ENCODE assay signal across 21 cellular contexts in the genomic region with DNA sequence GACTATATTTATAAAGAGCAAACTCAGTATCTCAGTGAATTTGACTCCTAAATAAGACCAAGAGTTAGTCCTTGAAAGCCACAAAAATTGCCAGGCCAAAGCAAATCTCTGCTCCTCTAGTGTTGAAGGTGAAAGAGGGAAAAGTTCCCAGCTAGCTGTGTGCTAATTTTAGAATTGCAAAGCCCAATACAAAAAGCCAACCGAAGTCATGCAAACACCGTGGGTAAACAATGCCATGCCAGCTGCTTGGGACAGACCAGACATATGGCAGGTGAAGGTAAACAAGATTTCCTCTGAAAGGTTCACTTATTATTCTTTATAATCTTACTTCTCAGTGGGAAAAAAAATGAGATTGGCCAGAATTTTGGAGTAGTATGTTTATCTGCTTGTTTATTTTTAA.
DNase-seq lines count a peak whose midpoint lies in the region; ATAC-seq lines count a peak whose summit lies in the region.
"Had no signal": no experiment of that assay in that cellular context is flagged by ENCODE, and none has a peak within 500 bp of the region (broad histone marks: within the 10 kb centered on the region; RNA-seq: fewer than 3 reads in every experiment).

No MANE protein-coding gene starts in this region.

- peaks cover 4% of the 10 kb centered on the region for H3K27me3 Mint-ChIP-seq in activated T-helper 2 cell treated with anti-CD3 and anti-CD28 coated beads, Interferon-gamma antibody, Interleukin-2, Interleukin-4, amounts not matched to agents 10 μg/mL and 5 μg/mL and 100 μg/mL, durations not matched to agents 14 hours and 24 hours and 36 hours (ENCODE audit: low read depth)

- no peaks in the 10 kb centered on the region for H3K4me1 Mint-ChIP-seq in activated T-helper 2 cell treated with anti-CD3 and anti-CD28 coated beads, Interferon-gamma antibody, Interleukin-2, Interleukin-4, amounts not matched to agents 10 μg/mL and 5 μg/mL and 100 μg/mL, durations not matched to agents 14 hours and 24 hours and 36 hours (ENCODE audit: low read depth)
- H3K4me1 Mint-ChIP-seq: CD8-positive, alpha-beta memory T cell; memory B cell; stimulated activated naive CD8-positive, alpha-beta T cell treated with anti-CD3 and anti-CD28 coated beads, Interleukin-15, amount 100 ng/mL, for 72 hours had no signal

- intact Hi-C loops in left ventricle myocardium superior (cut with micrococcal nuclease): no loop called here
- intact Hi-C loops in activated T-helper 2 cell treated with anti-CD3 and anti-CD28 coated beads, Interferon-gamma antibody, Interleukin-2, Interleukin-4, amounts not matched to agents 10 μg/mL and 5 μg/mL and 100 μg/mL, durations not matched to agents 14 hours and 24 hours and 36 hours (cut with micrococcal nuclease): no loop called here

- no peak overlapping the region for H3K27ac Mint-ChIP-seq in activated T-helper 2 cell treated with anti-CD3 and anti-CD28 coated beads, Interferon-gamma antibody, Interleukin-2, Interleukin-4, amounts not matched to agents 10 μg/mL and 5 μg/mL and 100 μg/mL, durations not matched to agents 14 hours and 24 hours and 36 hours
- H3K27ac Mint-ChIP-seq: activated naive CD4-positive, alpha-beta T cell treated with anti-CD3 and anti-CD28 coated beads, Interleukin-2, amount 50 U/mL, for 72 hours; CD8-positive, alpha-beta memory T cell; memory B cell; naive thymus-derived CD4-positive, alpha-beta T cell; stimulated activated naive CD8-positive, alpha-beta T cell treated with anti-CD3 and anti-CD28 coated beads, Interleukin-15, amount 100 ng/mL, for 72 hours had no signal

- peak; percentile 73 for ATAC-seq in left ventricle myocardium superior
- ATAC-seq: activated naive CD4-positive, alpha-beta T cell treated with anti-CD3 and anti-CD28 coated beads, Interleukin-2, amount 50 U/mL, for 72 hours; naive thymus-derived CD4-positive, alpha-beta T cell; Panc1; stimulated activated naive CD8-positive, alpha-beta T cell treated with anti-CD3 and anti-CD28 coated beads, Interleukin-15, amount 100 ng/mL, for 72 hours had no signal

- no peaks in the 10 kb centered on the region for H3K9me3 Mint-ChIP-seq in activated T-helper 2 cell treated with anti-CD3 and anti-CD28 coated beads, Interferon-gamma antibody, Interleukin-2, Interleukin-4, amounts not matched to agents 10 μg/mL and 5 μg/mL and 100 μg/mL, durations not matched to agents 14 hours and 24 hours and 36 hours

- DNase-seq in DMS153 treated with DMSO at 0.1 percent for 48 hours (lab: John Stamatoyannopoulos, UW; ENCODE audit: unreplicated experiment): peak; percentile 52
- DNase-seq in NCI-H1417 (lab: John Stamatoyannopoulos, UW): peak in 2 of 3 experiments; percentile 39 to 81
- DNase-seq in NCI-H526 treated with DMSO at 0.1 percent for 48 hours (lab: John Stamatoyannopoulos, UW): peak; percentile 46
- no peak for DNase-seq in left ventricle myocardium superior
- DNase-seq in cerebellar nuclear complex (lab: John Stamatoyannopoulos, UW): no peak
- no peak for DNase-seq in amniotic stem cell (lab: John Stamatoyannopoulos, UW)
- no peak for DNase-seq in NOMO-1 treated with DMSO at 0.1 percent for 48 hours (lab: John Stamatoyannopoulos, UW; ENCODE audit: unreplicated experiment)
- DNase-seq in activated T-helper 2 cell treated with anti-CD3 and anti-CD28 coated beads, Interferon-gamma antibody, Interleukin-2, Interleukin-4, amounts not matched to agents 10 μg/mL and 5 μg/mL and 100 μg/mL, durations not matched to agents 14 hours and 24 hours and 36 hours (ENCODE audit: low spot score): no peak
- DNase-seq: activated CD8-positive, alpha-beta memory T cell treated with anti-CD3 and anti-CD28 coated beads for 24 hours; activated T-cell treated with anti-CD3 and anti-CD28 coated beads, Interleukin-2, amount 50 U/mL, for 48 hours; CD8-positive, alpha-beta memory T cell; cortex of kidney; MV-4-11; naive thymus-derived CD4-positive, alpha-beta T cell; stimulated activated CD4-positive, alpha-beta T cell treated with anti-CD3 and anti-CD28 coated beads, Interleukin-4, amount 100 ng/mL, for 1 hour; stimulated activated naive CD8-positive, alpha-beta T cell treated with anti-CD3 and anti-CD28 coated beads, Interleukin-15, amount 100 ng/mL, for 72 hours; T1000; trophoblast cell had no signal

- H3K36me3 Mint-ChIP-seq in activated T-helper 2 cell treated with anti-CD3 and anti-CD28 coated beads, Interferon-gamma antibody, Interleukin-2, Interleukin-4, amounts not matched to agents 10 μg/mL and 5 μg/mL and 100 μg/mL, durations not matched to agents 14 hours and 24 hours and 36 hours (ENCODE audit: low read depth): no peaks in the 10 kb centered on the region
- H3K36me3 Mint-ChIP-seq: CD8-positive, alpha-beta memory T cell; naive thymus-derived CD4-positive, alpha-beta T cell had no signal

- no peak overlapping the region for H3K4me3 Mint-ChIP-seq in activated T-helper 2 cell treated with anti-CD3 and anti-CD28 coated beads, Interferon-gamma antibody, Interleukin-2, Interleukin-4, amounts not matched to agents 10 μg/mL and 5 μg/mL and 100 μg/mL, durations not matched to agents 14 hours and 24 hours and 36 hours (ENCODE audit: low read depth)
- H3K4me3 Mint-ChIP-seq: CD8-positive, alpha-beta memory T cell; memory B cell; naive thymus-derived CD4-positive, alpha-beta T cell; stimulated activated naive CD8-positive, alpha-beta T cell treated with anti-CD3 and anti-CD28 coated beads, Interleukin-15, amount 100 ng/mL, for 72 hours had no signal

Comparison
In these comparisons a context has a peak if more than half of its experiments do, and no peak if none do; other contexts are left out.
1. DNase-seq: peak in DMS153 treated with DMSO at 0.1 percent for 48 hours (single experiment), NCI-H1417 (2 of 3) and NCI-H526 treated with DMSO at 0.1 percent for 48 hours (single experiment); none in left ventricle myocardium superior (single experiment), cerebellar nuclear complex (0 of 2), amniotic stem cell (single experiment), NOMO-1 treated with DMSO at 0.1 percent for 48 hours (single experiment) and activated T-helper 2 cell treated with anti-CD3 and anti-CD28 coated beads, Interferon-gamma antibody, Interleukin-2, Interleukin-4, amounts not matched to agents 10 μg/mL and 5 μg/mL and 100 μg/mL, durations not matched to agents 14 hours and 24 hours and 36 hours (single experiment).